In genomic region chr1:21963477-21964217, GRCh38 we compare ENCODE assay signal across 8 cellular contexts. TPM values are rescaled to one million over a fixed set of nuclear protein-coding genes. Genes with fewer than 3 reads are reported as not detected.
DNase-seq lines count a peak whose midpoint lies in the region; ATAC-seq, FAIRE-seq and TF ChIP-seq lines count a peak whose summit lies in the region.

No MANE protein-coding gene starts in this region.

- TF ChIP-seq CTCF in fibroblast of mammary gland (conservative IDR thresholded peaks at IDR 0.05; ENCODE audit: control insufficient read depth, insufficient read depth, low read depth, low read length) = peak; percentile 96
- peak; percentile 90 for TF ChIP-seq CTCF in neural crest cell (conservative IDR thresholded peaks at IDR 0.05)
- TF ChIP-seq CTCF in stomach (IDR thresholded peaks at IDR 0.05) = peak in 6 of 7 experiments; percentile 23 to 93 (median 92)

- TF ChIP-seq POLR2A in stomach (IDR thresholded peaks at IDR 0.05) = no peak

- intact Hi-C loops in stomach (cut with DNase I; ENCODE audit: low total_unique reads) = no loop called here

- peak; percentile 49 for DNase-seq in DMS153 treated with DMSO at 0.1 percent for 48 hours (lab: John Stamatoyannopoulos, UW; ENCODE audit: unreplicated experiment)
- DNase-seq in HTR-8/SVneo (ENCODE audit: insufficient read length, low spot score) = peak; percentile 76
- DNase-seq in OCI-M1 (lab: John Stamatoyannopoulos, UW) = peak; percentile 89
- DNase-seq in activated T-cell treated with anti-CD3 and anti-CD28 coated beads, Interleukin-2, amount 50 U/mL, for 1 hour = peak; percentile 88
- peak; percentile 63 for DNase-seq in fibroblast of mammary gland (ENCODE audit: low read depth)
- peak; percentile 93 for DNase-seq in neural crest cell (ENCODE audit: low read depth, low spot score)
- peak; percentile 88 for DNase-seq in stomach

- peaks cover 8% of the 10 kb centered on the region for H3K4me1 Mint-ChIP-seq in neural crest cell

- H3K4me3 Mint-ChIP-seq in neural crest cell = no peak overlapping the region

- H3K27me3 ChIP-seq in stomach = no peaks in the 10 kb centered on the region

- no peak overlapping the region for H3K27ac ChIP-seq in stomach

- no peaks in the 10 kb centered on the region for H3K27me3 Mint-ChIP-seq in neural crest cell (ENCODE audit: low read depth)

- H3K9me3 ChIP-seq in stomach = no peaks in the 10 kb centered on the region

- H3K36me3 ChIP-seq in stomach = no peaks in the 10 kb centered on the region

- H3K4me1 ChIP-seq in stomach = peaks cover 5 to 35% (median 21%) of the 10 kb centered on the region in 4 donors

- ATAC-seq in GM21528 (IDR thresholded peaks at IDR 0.05; ENCODE audit: low FRiP score, unreplicated experiment) = no peak

- TF ChIP-seq EP300 in stomach (IDR thresholded peaks at IDR 0.05) = no peak

- no peaks in the 10 kb centered on the region for H3K9me3 Mint-ChIP-seq in neural crest cell

- no peak overlapping the region for H3K27ac Mint-ChIP-seq in neural crest cell (ENCODE audit: unreplicated experiment)

- FAIRE-seq in HTR-8/SVneo (lab: Jason Lieb, UNC) = peak; percentile 16

- WGBS in stomach, 5 donors = 46 to 54% (median 53%) methylated on average over 11 of the region's 11 CpGs

- no peaks in the 10 kb centered on the region for H3K36me3 Mint-ChIP-seq in neural crest cell (ENCODE audit: low read depth)

- H3K4me3 ChIP-seq in fibroblast of mammary gland (ENCODE audit: control insufficient read depth, low read depth, low read length) (no peak overlapping the region), stomach (no peak overlapping the region)

RNA-seq across cellular contexts. Expression of gene CELA3B, which starts 13.2 kb away (rescaled TPM):
- total RNA-seq in neural crest cell (not detected in 2 replicates), stomach (10 to 100 TPM in 1 of 5 donors, not detected in 4; 84.3 TPM)
- 10 to 100 TPM in 2 of 3 donors, 1 to 10 TPM in 1; 6.1 to 37.8 (median 18.6) TPM for polyA plus RNA-seq in stomach

RNA-seq across cellular contexts. Expression of gene HSPG2, which starts 26.5 kb away (rescaled TPM):
- total RNA-seq in neural crest cell (101 and 103 TPM in 2 replicates), stomach (100 to 1,000 TPM in 4 of 5 donors, 10 to 100 TPM in 1; 88.7 to 504 (median 186) TPM)
- 10 to 100 TPM; 21.7 to 98.5 (median 62.1) TPM for polyA plus RNA-seq in stomach

RNA-seq across cellular contexts. Expression of gene CELA3A, which starts 37.8 kb away (rescaled TPM):
- total RNA-seq in neural crest cell = not detected in 2 replicates
- 10 to 100 TPM in 1 of 5 donors, 1 to 10 TPM in 1, not detected in 3; 3.6 to 17.2 TPM for total RNA-seq in stomach
- polyA plus RNA-seq in stomach = 10 to 100 TPM in 2 of 3 donors, 1 to 10 TPM in 1; 7.0 to 62.9 (median 53.2) TPM
